In the genomic region with DNA sequence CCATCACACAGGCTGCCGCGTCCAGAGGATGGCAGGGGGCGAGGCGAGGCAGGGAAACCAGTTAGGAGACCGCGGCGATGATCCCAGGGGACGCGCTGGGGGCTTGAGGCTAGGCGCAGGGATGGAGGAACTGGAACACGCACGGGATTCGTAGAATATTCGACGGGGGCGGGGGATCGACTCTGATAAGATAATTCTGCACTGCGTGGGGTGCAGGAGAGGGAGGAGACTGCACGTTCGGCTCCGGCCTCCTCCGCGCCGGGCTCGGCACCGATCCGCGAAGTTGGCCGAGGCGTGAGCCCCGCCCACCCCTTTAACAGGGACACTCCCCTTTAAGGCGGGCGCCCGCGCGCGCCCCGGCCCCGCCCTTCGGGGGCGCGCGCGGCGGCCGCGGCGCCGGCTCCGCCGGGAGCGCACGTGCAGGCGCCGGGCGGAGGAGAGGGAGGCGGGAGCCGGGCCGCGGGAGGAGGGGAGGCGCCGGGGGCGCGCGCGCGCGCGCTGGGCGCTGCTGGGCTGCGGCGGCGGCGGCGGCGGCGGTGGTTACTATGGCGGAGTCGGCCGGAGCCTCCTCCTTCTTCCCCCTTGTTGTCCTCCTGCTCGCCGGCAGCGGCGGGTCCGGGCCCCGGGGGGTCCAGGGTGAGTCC, we compare ENCODE assay signal across 1 cellular context.
TF ChIP-seq lines count a peak whose summit lies in the region.

A gene (plus strand): TSS at position 501 of the 644 bp plus-strand sequence. CDS start 45 bp downstream, at position 546.

TF ChIP-seq in K562, 482 proteins besides CTCF, POLR2A, EP300 and RAD21 (continued from another document and continues in another):
- TF ChIP-seq ZNF217 (CRISPR knock-in tag; IDR thresholded peaks at IDR 0.05) (no peak), ATF1 (CRISPR knock-in tag; IDR thresholded peaks at IDR 0.05) (no peak), ATF1 (tag; IDR thresholded peaks at IDR 0.05) (peak; percentile 41; the same call in 1 of the 2 replicates), ZNF436 (CRISPR knock-in tag; IDR thresholded peaks at IDR 0.05) (no peak), PML (IDR thresholded peaks at IDR 0.05; ENCODE audit: low read length) (no peak), MEF2A (IDR thresholded peaks at IDR 0.05; ENCODE audit: control insufficient read depth, low read depth, low read length) (no peak), MEIS2 (IDR thresholded peaks at IDR 0.05; ENCODE audit: partially characterized antibody) (no peak), STAT5B (CRISPR knock-in tag; IDR thresholded peaks at IDR 0.05) (no peak), RBM15 (IDR thresholded peaks at IDR 0.05; ENCODE audit: insufficient read depth, low read length) (no peak), ETS2 (tag; IDR thresholded peaks at IDR 0.05; ENCODE audit: borderline replicate concordance, poor library complexity, severe bottlenecking) (no peak), RCOR1 (IDR thresholded peaks at IDR 0.05; ENCODE audit: borderline replicate concordance in 1 of 2, low read depth in 2 of 2, low read length in 2 of 2) (peak in 1 of 2 experiments; percentile 33; a peak in 1 of 4 replicates), ZFX (CRISPR knock-in tag; IDR thresholded peaks at IDR 0.05) (no peak), NFRKB (IDR thresholded peaks at IDR 0.05; ENCODE audit: low read depth) (no peak), HMG20A (CRISPR knock-in tag; conservative IDR thresholded peaks at IDR 0.05) (no peak), CSDE1 (IDR thresholded peaks at IDR 0.05) (no peak), ATF7 (IDR thresholded peaks at IDR 0.05) (peak; percentile 35; the same call in 1 of the 2 replicates), RHOXF2B (CRISPR knock-in tag; conservative IDR thresholded peaks at IDR 0.05) (no peak), GATAD2A (IDR thresholded peaks at IDR 0.05) (0 out of 2 replicates have a peak, but pooled peaks have one; percentile 46), ZNF212 (CRISPR knock-in tag; IDR thresholded peaks at IDR 0.05) (no peak), NR1H2 (CRISPR knock-in tag; IDR thresholded peaks at IDR 0.05) (no peak), ZNF347 (CRISPR knock-in tag; IDR thresholded peaks at IDR 0.05; ENCODE audit: low read depth) (no peak), HOXB6 (CRISPR knock-in tag; IDR thresholded peaks at IDR 0.05; ENCODE audit: borderline replicate concordance) (no peak), MCM7 (IDR thresholded peaks at IDR 0.05) (no peak), TOE1 (IDR thresholded peaks at IDR 0.05; ENCODE audit: borderline replicate concordance) (no peak), TOE1 (CRISPR knock-in tag; IDR thresholded peaks at IDR 0.05; ENCODE audit: borderline replicate concordance, low read depth) (no peak), TRIM28 (IDR thresholded peaks at IDR 0.05) (no peak)
- TF ChIP-seq, protein P1, sequence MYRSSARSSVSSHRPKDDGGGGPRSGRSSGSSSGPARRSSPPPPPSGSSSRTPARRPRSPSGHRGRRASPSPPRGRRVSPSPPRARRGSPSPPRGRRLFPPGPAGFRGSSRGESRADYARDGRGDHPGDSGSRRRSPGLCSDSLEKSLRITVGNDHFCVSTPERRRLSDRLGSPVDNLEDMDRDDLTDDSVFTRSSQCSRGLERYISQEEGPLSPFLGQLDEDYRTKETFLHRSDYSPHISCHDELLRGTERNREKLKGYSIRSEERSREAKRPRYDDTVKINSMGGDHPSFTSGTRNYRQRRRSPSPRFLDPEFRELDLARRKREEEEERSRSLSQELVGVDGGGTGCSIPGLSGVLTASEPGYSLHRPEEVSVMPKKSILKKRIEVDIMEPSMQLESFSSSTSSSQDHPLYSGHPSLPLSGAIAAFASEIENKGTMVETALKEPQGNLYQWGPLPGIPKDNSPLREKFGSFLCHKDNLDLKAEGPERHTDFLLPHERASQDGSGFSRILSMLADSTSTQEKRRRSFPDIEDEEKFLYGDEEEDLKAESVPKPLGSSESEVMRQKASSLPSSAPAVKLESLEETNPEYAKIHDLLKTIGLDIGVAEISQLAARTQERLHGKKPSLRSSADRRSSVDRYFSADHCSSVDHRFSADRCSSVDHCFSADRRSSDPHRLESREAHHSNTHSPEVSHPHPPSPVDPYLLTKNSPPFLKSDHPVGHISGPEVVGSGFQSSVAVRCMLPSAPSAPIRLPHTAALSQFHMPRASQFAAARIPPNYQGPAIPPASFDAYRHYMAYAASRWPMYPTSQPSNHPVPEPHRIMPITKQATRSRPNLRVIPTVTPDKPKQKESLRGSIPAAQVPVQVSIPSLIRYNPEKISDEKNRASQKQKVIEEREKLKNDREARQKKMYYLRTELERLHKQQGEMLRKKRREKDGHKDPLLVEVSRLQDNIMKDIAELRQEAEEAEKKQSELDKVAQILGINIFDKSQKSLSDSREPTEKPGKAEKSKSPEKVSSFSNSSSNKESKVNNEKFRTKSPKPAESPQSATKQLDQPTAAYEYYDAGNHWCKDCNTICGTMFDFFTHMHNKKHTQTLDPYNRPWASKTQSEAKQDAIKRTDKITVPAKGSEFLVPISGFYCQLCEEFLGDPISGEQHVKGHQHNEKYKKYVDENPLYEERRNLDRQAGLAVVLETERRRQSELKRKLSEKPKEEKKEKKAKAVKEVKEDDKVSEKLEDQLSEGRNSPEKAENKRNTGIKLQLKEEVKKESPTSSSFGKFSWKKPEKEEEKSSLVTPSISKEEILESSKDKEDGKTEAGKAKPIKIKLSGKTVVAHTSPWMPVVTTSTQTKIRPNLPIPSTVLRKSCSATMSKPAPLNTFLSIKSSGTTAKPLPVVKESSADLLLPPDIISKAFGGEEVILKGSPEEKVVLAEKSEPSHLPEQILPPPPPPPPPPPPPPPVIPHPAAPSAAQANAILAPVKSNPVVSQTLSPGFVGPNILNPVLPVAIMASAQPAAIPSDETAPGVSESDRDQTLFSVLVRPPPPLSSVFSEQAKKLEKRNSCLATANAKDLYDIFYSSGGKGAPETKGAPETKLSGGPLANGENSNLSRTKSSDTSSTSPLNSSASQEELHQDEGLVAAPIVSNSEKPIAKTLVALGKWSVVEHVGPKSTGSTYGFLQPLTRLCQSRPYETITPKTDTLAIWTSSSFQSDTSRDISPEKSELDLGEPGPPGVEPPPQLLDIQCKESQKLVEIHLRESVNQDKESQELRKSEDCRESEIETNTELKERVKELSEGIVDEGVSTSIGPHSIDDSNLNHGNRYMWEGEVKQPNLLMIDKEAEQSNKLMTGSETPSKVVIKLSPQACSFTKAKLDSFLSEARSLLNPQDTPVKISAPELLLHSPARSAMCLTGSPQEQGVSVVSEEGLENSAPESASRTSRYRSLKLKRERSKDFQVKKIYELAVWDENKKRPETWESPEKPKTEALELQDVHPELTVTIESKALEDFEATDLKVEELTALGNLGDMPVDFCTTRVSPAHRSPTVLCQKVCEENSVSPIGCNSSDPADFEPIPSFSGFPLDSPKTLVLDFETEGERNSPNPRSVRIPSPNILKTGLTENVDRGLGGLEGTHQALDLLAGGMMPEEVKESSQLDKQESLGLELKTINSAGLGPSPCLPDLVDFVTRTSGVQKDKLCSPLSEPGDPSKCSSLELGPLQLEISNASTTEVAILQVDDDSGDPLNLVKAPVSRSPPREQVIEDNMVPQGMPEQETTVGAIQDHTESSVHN (IDR thresholded peaks at IDR 0.05; ENCODE audit: borderline replicate concordance in 1 of 2, low read depth in 1 of 2): no peak
- TF ChIP-seq, protein P2, sequence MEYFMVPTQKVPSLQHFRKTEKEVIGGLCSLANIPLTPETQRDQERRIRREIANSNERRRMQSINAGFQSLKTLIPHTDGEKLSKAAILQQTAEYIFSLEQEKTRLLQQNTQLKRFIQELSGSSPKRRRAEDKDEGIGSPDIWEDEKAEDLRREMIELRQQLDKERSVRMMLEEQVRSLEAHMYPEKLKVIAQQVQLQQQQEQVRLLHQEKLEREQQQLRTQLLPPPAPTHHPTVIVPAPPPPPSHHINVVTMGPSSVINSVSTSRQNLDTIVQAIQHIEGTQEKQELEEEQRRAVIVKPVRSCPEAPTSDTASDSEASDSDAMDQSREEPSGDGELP (CRISPR knock-in tag; IDR thresholded peaks at IDR 0.05; ENCODE audit: borderline replicate concordance): peak; percentile 32; the same call in 1 of the 2 replicates
- TF ChIP-seq, protein P3, sequence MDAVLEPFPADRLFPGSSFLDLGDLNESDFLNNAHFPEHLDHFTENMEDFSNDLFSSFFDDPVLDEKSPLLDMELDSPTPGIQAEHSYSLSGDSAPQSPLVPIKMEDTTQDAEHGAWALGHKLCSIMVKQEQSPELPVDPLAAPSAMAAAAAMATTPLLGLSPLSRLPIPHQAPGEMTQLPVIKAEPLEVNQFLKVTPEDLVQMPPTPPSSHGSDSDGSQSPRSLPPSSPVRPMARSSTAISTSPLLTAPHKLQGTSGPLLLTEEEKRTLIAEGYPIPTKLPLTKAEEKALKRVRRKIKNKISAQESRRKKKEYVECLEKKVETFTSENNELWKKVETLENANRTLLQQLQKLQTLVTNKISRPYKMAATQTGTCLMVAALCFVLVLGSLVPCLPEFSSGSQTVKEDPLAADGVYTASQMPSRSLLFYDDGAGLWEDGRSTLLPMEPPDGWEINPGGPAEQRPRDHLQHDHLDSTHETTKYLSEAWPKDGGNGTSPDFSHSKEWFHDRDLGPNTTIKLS (IDR thresholded peaks at IDR 0.05; ENCODE audit: borderline replicate concordance, low read depth): 0 out of 2 replicates have a peak, but pooled peaks have one; percentile 43
- TF ChIP-seq, protein P4, sequence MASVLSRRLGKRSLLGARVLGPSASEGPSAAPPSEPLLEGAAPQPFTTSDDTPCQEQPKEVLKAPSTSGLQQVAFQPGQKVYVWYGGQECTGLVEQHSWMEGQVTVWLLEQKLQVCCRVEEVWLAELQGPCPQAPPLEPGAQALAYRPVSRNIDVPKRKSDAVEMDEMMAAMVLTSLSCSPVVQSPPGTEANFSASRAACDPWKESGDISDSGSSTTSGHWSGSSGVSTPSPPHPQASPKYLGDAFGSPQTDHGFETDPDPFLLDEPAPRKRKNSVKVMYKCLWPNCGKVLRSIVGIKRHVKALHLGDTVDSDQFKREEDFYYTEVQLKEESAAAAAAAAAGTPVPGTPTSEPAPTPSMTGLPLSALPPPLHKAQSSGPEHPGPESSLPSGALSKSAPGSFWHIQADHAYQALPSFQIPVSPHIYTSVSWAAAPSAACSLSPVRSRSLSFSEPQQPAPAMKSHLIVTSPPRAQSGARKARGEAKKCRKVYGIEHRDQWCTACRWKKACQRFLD (CRISPR knock-in tag; IDR thresholded peaks at IDR 0.05): peak; percentile 90; the same call in 1 of the 2 replicates
- TF ChIP-seq, protein P5, sequence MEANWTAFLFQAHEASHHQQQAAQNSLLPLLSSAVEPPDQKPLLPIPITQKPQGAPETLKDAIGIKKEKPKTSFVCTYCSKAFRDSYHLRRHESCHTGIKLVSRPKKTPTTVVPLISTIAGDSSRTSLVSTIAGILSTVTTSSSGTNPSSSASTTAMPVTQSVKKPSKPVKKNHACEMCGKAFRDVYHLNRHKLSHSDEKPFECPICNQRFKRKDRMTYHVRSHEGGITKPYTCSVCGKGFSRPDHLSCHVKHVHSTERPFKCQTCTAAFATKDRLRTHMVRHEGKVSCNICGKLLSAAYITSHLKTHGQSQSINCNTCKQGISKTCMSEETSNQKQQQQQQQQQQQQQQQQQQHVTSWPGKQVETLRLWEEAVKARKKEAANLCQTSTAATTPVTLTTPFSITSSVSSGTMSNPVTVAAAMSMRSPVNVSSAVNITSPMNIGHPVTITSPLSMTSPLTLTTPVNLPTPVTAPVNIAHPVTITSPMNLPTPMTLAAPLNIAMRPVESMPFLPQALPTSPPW (CRISPR knock-in tag; IDR thresholded peaks at IDR 0.05): peak; percentile 95
